7 cellular contexts compared by ENCODE assay signal in genomic region chr17:11548398-11548797, GRCh38. TPM values are rescaled to one million over a fixed set of nuclear protein-coding genes. Genes with fewer than 3 reads are reported as not detected.
"Had no signal": no experiment of that assay in that cellular context is flagged by ENCODE, and none has a peak within 500 bp of the region (broad histone marks: within the 10 kb centered on the region; RNA-seq: fewer than 3 reads in every experiment).

No MANE protein-coding gene starts in this region.

- H3K4me3 ChIP-seq: K562 had no signal

- DNase-seq: IMR-90, KBM-7, KG1 had no signal

- H3K27ac ChIP-seq: HL-60 had no signal

RNA-seq across cellular contexts. Expression of gene DNAH9, which starts 49.9 kb away (rescaled TPM):
- polyA plus RNA-seq: HepG2, IgD-negative memory B cell, IMR-90, K562 had no signal
